Comparison of ENCODE assay signal across 16 cellular contexts in the genomic region with DNA sequence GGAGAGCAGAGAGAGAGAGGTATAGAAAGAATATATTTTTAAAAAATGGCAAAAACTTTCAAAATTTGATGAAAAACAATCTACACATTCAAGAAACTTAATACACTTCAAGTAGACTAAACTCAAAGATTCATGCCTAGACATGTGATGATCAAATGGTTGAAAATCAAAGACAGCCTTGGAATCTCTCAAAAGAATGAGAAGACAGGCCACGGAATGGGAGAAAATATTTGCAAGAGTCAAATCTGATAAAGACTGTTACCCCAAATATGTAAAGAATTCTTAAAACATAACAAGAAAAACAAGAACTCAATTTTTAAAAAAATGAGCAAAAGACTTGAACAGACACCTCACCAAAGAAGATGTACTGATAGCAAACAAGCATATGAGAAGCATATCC. TPM values are rescaled to one million over a fixed set of nuclear protein-coding genes. Genes with fewer than 3 reads are reported as not detected.
"Had no signal": no experiment of that assay in that cellular context is flagged by ENCODE, and none has a peak within 500 bp of the region (broad histone marks: within the 10 kb centered on the region; RNA-seq: fewer than 3 reads in every experiment).

No MANE protein-coding gene starts in this region.

- H3K27me3 Mint-ChIP-seq: activated naive CD4-positive, alpha-beta T cell treated with anti-CD3 and anti-CD28 coated beads, Interleukin-2, amount 50 U/mL, for 24 hours; dendritic cell treated with granulocyte-macrophage colony-stimulating factor and Interleukin-4, amounts not matched to agents 40 ng/mL and 50 ng/mL, for 4 days had no signal

- DNase-seq: activated CD4-positive, alpha-beta T cell treated with anti-CD3 and anti-CD28 coated beads, Interleukin-2, amount 50 U/mL, for 1 hour; activated T-cell treated with anti-CD3 and anti-CD28 coated beads, Interleukin-2, amount 50 U/mL, for 1 hour; aorta; central memory CD4-positive, alpha-beta T cell; foreskin melanocyte; head of caudate nucleus; mucosa of descending colon; natural killer cell; psoas muscle; right lobe of liver; stimulated activated naive CD4-positive, alpha-beta T cell treated with Interleukin-2 at 50 U/mL for 16 hours; upper lobe of left lung had no signal

- H3K4me1 Mint-ChIP-seq: natural killer cell had no signal

- H3K4me3 ChIP-seq: mucosa of descending colon, psoas muscle, right lobe of liver, upper lobe of left lung had no signal

- H3K27me3 ChIP-seq: right lobe of liver, upper lobe of left lung had no signal

- H3K4me3 Mint-ChIP-seq: activated naive CD4-positive, alpha-beta T cell treated with anti-CD3 and anti-CD28 coated beads, Interleukin-2, amount 50 U/mL, for 24 hours; dendritic cell treated with granulocyte-macrophage colony-stimulating factor and Interleukin-4, amounts not matched to agents 40 ng/mL and 50 ng/mL, for 4 days; natural killer cell had no signal

- H3K4me1 ChIP-seq: psoas muscle, right lobe of liver, upper lobe of left lung had no signal

- H3K9me3 Mint-ChIP-seq: dendritic cell treated with granulocyte-macrophage colony-stimulating factor and Interleukin-4, amounts not matched to agents 40 ng/mL and 50 ng/mL, for 4 days; natural killer cell had no signal

- H3K27ac Mint-ChIP-seq: activated naive CD4-positive, alpha-beta T cell treated with anti-CD3 and anti-CD28 coated beads, Interleukin-2, amount 50 U/mL, for 24 hours; dendritic cell treated with granulocyte-macrophage colony-stimulating factor and Interleukin-4, amounts not matched to agents 40 ng/mL and 50 ng/mL, for 4 days; natural killer cell had no signal

- H3K9me3 ChIP-seq: mucosa of descending colon, psoas muscle, right lobe of liver, upper lobe of left lung had no signal

- H3K36me3 Mint-ChIP-seq: natural killer cell had no signal

- ATAC-seq: mucosa of descending colon, natural killer cell, psoas muscle, right lobe of liver had no signal

- H3K36me3 ChIP-seq: right lobe of liver, upper lobe of left lung had no signal

- H3K27ac ChIP-seq: psoas muscle, right lobe of liver, upper lobe of left lung had no signal

RNA-seq across cellular contexts. Expression of gene THEMIS, which starts 49.7 kb away (rescaled TPM):
- total RNA-seq: epithelial cell of proximal tubule, lung microvascular endothelial cell had no signal
